In genomic region chr10:18043148-18043547, GRCh38 we compare ENCODE assay signal across 29 cellular contexts.
A peak's percentile ranks its signal among the peaks of the same experiment; 100 is the strongest.
DNase-seq lines count a peak whose midpoint lies in the region; ATAC-seq and TF ChIP-seq lines count a peak whose summit lies in the region.
"Had no signal": no experiment of that assay in that cellular context is flagged by ENCODE, and none has a peak within 500 bp of the region (broad histone marks: within the 10 kb centered on the region; RNA-seq: fewer than 3 reads in every experiment).

No MANE protein-coding gene starts in this region.

- H3K4me3 ChIP-seq in AG04450 (ENCODE audit: low read depth, low read length) (no peak overlapping the region), PC-3 (ENCODE audit: low read length) (no peak overlapping the region), fibroblast of lung (replicated peaks in 1 of 4; ENCODE audit: control extremely low read depth in 1 of 4, insufficient read depth in 1 of 4, low read depth in 3 of 4, low read length in 4 of 4) (no peak overlapping the region), mucosa of descending colon (no peak overlapping the region), vagina (no peak overlapping the region)
- H3K4me3 ChIP-seq: BLaER1 treated with 17β-estradiol and CSF1 and Interleukin-3, amounts not matched to agents 10 nM and 100 nM; body of pancreas; K562; lower lobe of right lung; upper lobe of left lung had no signal

- H3K4me1 Mint-ChIP-seq in activated T-helper 2 cell treated with anti-CD3 and anti-CD28 coated beads, Interferon-gamma antibody, Interleukin-2, Interleukin-4, amounts not matched to agents 10 μg/mL and 5 μg/mL and 100 μg/mL, durations not matched to agents 14 hours and 24 hours and 36 hours (ENCODE audit: low read depth): no peaks in the 10 kb centered on the region
- H3K4me1 Mint-ChIP-seq: activated B cell treated with CpG ODN at 0.5 μM for 24 hours had no signal

- H3K9ac ChIP-seq in PC-3 (ENCODE audit: low read length): no peak overlapping the region
- no peak overlapping the region for H3K9ac ChIP-seq in fibroblast of lung (ENCODE audit: insufficient read depth, low read length)
- H3K9ac ChIP-seq: BLaER1 treated with 17β-estradiol and CSF1 and Interleukin-3, amounts not matched to agents 10 nM and 100 nM had no signal

- BruUV-seq in PC-3 (replicated peaks; lab: Mats Ljungman, UMichigan): no TSS peak

- no peak overlapping the region for H2AFZ ChIP-seq in PC-3 (ENCODE audit: low read length)
- H2AFZ ChIP-seq in fibroblast of lung (ENCODE audit: low read length): no peak overlapping the region

- no peak overlapping the region for H3K4me3 Mint-ChIP-seq in activated T-helper 2 cell treated with anti-CD3 and anti-CD28 coated beads, Interferon-gamma antibody, Interleukin-2, Interleukin-4, amounts not matched to agents 10 μg/mL and 5 μg/mL and 100 μg/mL, durations not matched to agents 14 hours and 24 hours and 36 hours (ENCODE audit: low read depth)
- H3K4me3 Mint-ChIP-seq: activated B cell treated with CpG ODN at 0.5 μM for 24 hours; activated naive CD8-positive, alpha-beta T cell; effector memory CD8-positive, alpha-beta T cell had no signal

- H3K27ac ChIP-seq in AG04450 (ENCODE audit: low read depth, low read length) (no peak overlapping the region), PC-3 (ENCODE audit: low read length) (no peak overlapping the region), fibroblast of lung (ENCODE audit: insufficient read depth, low read length) (no peak overlapping the region), vagina (no peak overlapping the region)
- H3K27ac ChIP-seq: BLaER1 treated with 17β-estradiol and CSF1 and Interleukin-3, amounts not matched to agents 10 nM and 100 nM; body of pancreas; lower lobe of right lung; upper lobe of left lung had no signal

- no peaks in the 10 kb centered on the region for H3K36me3 Mint-ChIP-seq in activated T-helper 2 cell treated with anti-CD3 and anti-CD28 coated beads, Interferon-gamma antibody, Interleukin-2, Interleukin-4, amounts not matched to agents 10 μg/mL and 5 μg/mL and 100 μg/mL, durations not matched to agents 14 hours and 24 hours and 36 hours (ENCODE audit: low read depth)
- H3K36me3 Mint-ChIP-seq: activated naive CD8-positive, alpha-beta T cell had no signal

- H3K36me3 ChIP-seq in PC-3 (ENCODE audit: low read depth, low read length): no peaks in the 10 kb centered on the region
- H3K36me3 ChIP-seq in fibroblast of lung (ENCODE audit: control insufficient read depth, insufficient read depth, low read length): no peaks in the 10 kb centered on the region
- H3K36me3 ChIP-seq in mucosa of descending colon (ENCODE audit: low read depth): no peaks in the 10 kb centered on the region
- no peaks in the 10 kb centered on the region for H3K36me3 ChIP-seq in vagina
- H3K36me3 ChIP-seq: BLaER1 treated with 17β-estradiol and CSF1 and Interleukin-3, amounts not matched to agents 10 nM and 100 nM; lower lobe of right lung; upper lobe of left lung had no signal

- no peaks in the 10 kb centered on the region for H3K9me2 ChIP-seq in PC-3 (replicated peaks; ENCODE audit: low read length)

- POLR2A ChIA-PET in AG04450 (lab: Yijun Ruan, JAX) (no interaction called here), PC-3 (lab: Charles Lee; ENCODE audit: unreplicated experiment) (no interaction called here)

- no peak overlapping the region for H3K27ac Mint-ChIP-seq in activated T-helper 2 cell treated with anti-CD3 and anti-CD28 coated beads, Interferon-gamma antibody, Interleukin-2, Interleukin-4, amounts not matched to agents 10 μg/mL and 5 μg/mL and 100 μg/mL, durations not matched to agents 14 hours and 24 hours and 36 hours
- H3K27ac Mint-ChIP-seq: activated B cell treated with CpG ODN at 0.5 μM for 24 hours; activated naive CD8-positive, alpha-beta T cell; effector memory CD8-positive, alpha-beta T cell had no signal

- H3K9me3 Mint-ChIP-seq in activated T-helper 2 cell treated with anti-CD3 and anti-CD28 coated beads, Interferon-gamma antibody, Interleukin-2, Interleukin-4, amounts not matched to agents 10 μg/mL and 5 μg/mL and 100 μg/mL, durations not matched to agents 14 hours and 24 hours and 36 hours: no peaks in the 10 kb centered on the region
- H3K9me3 Mint-ChIP-seq: activated B cell treated with CpG ODN at 0.5 μM for 24 hours; effector memory CD8-positive, alpha-beta T cell had no signal

- H3K4me2 ChIP-seq in PC-3 (ENCODE audit: low read length): peak overlapping the region; percentile 13; the same call in 1 of the 2 replicates
- no peak overlapping the region for H3K4me2 ChIP-seq in fibroblast of lung (ENCODE audit: extremely low read depth, insufficient read depth, low read length)
- H3K4me2 ChIP-seq: BLaER1 treated with 17β-estradiol and CSF1 and Interleukin-3, amounts not matched to agents 10 nM and 100 nM had no signal

- no peak for TF ChIP-seq CTCF in AG04450 (IDR thresholded peaks at IDR 0.05; ENCODE audit: low read depth, low read length)
- TF ChIP-seq CTCF in PC-3 (conservative IDR thresholded peaks at IDR 0.05; ENCODE audit: low read depth, low read length): no peak
- TF ChIP-seq CTCF in fibroblast of lung (conservative IDR thresholded peaks at IDR 0.05 in 1 of 2, IDR thresholded peaks at IDR 0.05 in 1 of 2; ENCODE audit: low read depth in 1 of 2, low read length in 2 of 2): no peak
- TF ChIP-seq CTCF in mucosa of descending colon (IDR thresholded peaks at IDR 0.05): no peak
- no peak for TF ChIP-seq CTCF in vagina (IDR thresholded peaks at IDR 0.05)

- H3K79me2 ChIP-seq in PC-3 (ENCODE audit: low read length) (no peaks in the 10 kb centered on the region), fibroblast of lung (ENCODE audit: control insufficient read depth, insufficient read depth, low read length) (no peaks in the 10 kb centered on the region)

- H3K27me3 Mint-ChIP-seq in activated T-helper 2 cell treated with anti-CD3 and anti-CD28 coated beads, Interferon-gamma antibody, Interleukin-2, Interleukin-4, amounts not matched to agents 10 μg/mL and 5 μg/mL and 100 μg/mL, durations not matched to agents 14 hours and 24 hours and 36 hours (ENCODE audit: low read depth): no peaks in the 10 kb centered on the region
- H3K27me3 Mint-ChIP-seq: activated B cell treated with CpG ODN at 0.5 μM for 24 hours; activated naive CD8-positive, alpha-beta T cell had no signal

- peaks cover 6% of the 10 kb centered on the region; the same call in 1 of the 2 replicates for H3K4me1 ChIP-seq in PC-3 (ENCODE audit: insufficient read depth, low read length)
- peaks cover 6% of the 10 kb centered on the region for H3K4me1 ChIP-seq in fibroblast of lung (ENCODE audit: control insufficient read depth, extremely low read depth, insufficient read depth, low read length)
- no peaks in the 10 kb centered on the region for H3K4me1 ChIP-seq in mucosa of descending colon (ENCODE audit: low read depth)
- no peaks in the 10 kb centered on the region for H3K4me1 ChIP-seq in vagina
- H3K4me1 ChIP-seq: BLaER1 treated with 17β-estradiol and CSF1 and Interleukin-3, amounts not matched to agents 10 nM and 100 nM; body of pancreas; Caco-2; lower lobe of right lung; upper lobe of left lung had no signal

- no peaks in the 10 kb centered on the region for H3F3A ChIP-seq in PC-3 (ENCODE audit: low read length, unreplicated experiment)

- H3K27me3 ChIP-seq in AG04450 (ENCODE audit: control insufficient read depth, insufficient read depth, low read length): no peaks in the 10 kb centered on the region
- no peaks in the 10 kb centered on the region for H3K27me3 ChIP-seq in PC-3 (ENCODE audit: low read length)
- no peaks in the 10 kb centered on the region for H3K27me3 ChIP-seq in fibroblast of lung (ENCODE audit: control insufficient read depth, insufficient read depth, low read length)
- H3K27me3 ChIP-seq in vagina: no peaks in the 10 kb centered on the region
- H3K27me3 ChIP-seq: BLaER1 treated with 17β-estradiol and CSF1 and Interleukin-3, amounts not matched to agents 10 nM and 100 nM; body of pancreas; upper lobe of left lung had no signal

- H3K9me3 ChIP-seq in AG04450 (ENCODE audit: control insufficient read depth, insufficient read depth, low read length) (no peaks in the 10 kb centered on the region), PC-3 (ENCODE audit: low read length) (no peaks in the 10 kb centered on the region), fibroblast of lung (ENCODE audit: control insufficient read depth, insufficient read depth, low read depth, low read length) (no peaks in the 10 kb centered on the region), mucosa of descending colon (no peaks in the 10 kb centered on the region), vagina (no peaks in the 10 kb centered on the region)
- H3K9me3 ChIP-seq: BLaER1 treated with 17β-estradiol and CSF1 and Interleukin-3, amounts not matched to agents 10 nM and 100 nM; body of pancreas; Caco-2; lower lobe of right lung; upper lobe of left lung had no signal

- intact Hi-C loops in PC-3 (cut with micrococcal nuclease): no loop called here
- intact Hi-C loops in mucosa of descending colon (cut with DNase I, micrococcal nuclease): no loop called here
- intact Hi-C loops in activated T-helper 2 cell treated with anti-CD3 and anti-CD28 coated beads, Interferon-gamma antibody, Interleukin-2, Interleukin-4, amounts not matched to agents 10 μg/mL and 5 μg/mL and 100 μg/mL, durations not matched to agents 14 hours and 24 hours and 36 hours (cut with micrococcal nuclease): no loop called here
- intact Hi-C loops in vagina (cut with DNase I): no loop called here
- intact Hi-C loops in posterior cingulate gyrus (cut with DNase I): no loop called here

- peak; percentile 21 for DNase-seq in AG04450 (ENCODE audit: low read depth, low spot score)
- DNase-seq in PC-3: peak; percentile 46
- DNase-seq in fibroblast of lung (ENCODE audit: low read depth in 2 of 2): peak; percentile 45 to 80
- DNase-seq in mucosa of descending colon: no peak
- no peak for DNase-seq in activated T-helper 2 cell treated with anti-CD3 and anti-CD28 coated beads, Interferon-gamma antibody, Interleukin-2, Interleukin-4, amounts not matched to agents 10 μg/mL and 5 μg/mL and 100 μg/mL, durations not matched to agents 14 hours and 24 hours and 36 hours (ENCODE audit: low spot score)
- no peak for DNase-seq in vagina (ENCODE audit: extremely low spot score in 2 of 2)
- DNase-seq in posterior cingulate gyrus: no peak
- DNase-seq: ACHN; activated B cell treated with CpG ODN at 0.5 μM for 24 hours; activated CD4-positive, alpha-beta T cell treated with anti-CD3 and anti-CD28 coated beads, Interleukin-2, amount 50 U/mL, for 4 hours; body of pancreas; Caco-2; effector memory CD8-positive, alpha-beta T cell; kidney; lower lobe of right lung; MM.1S; NCI-H1417; NCI-H2081; NCI-H345; NCI-H774; small intestine; stimulated activated CD4-positive, alpha-beta T cell treated with anti-CD3 and anti-CD28 coated beads, Interleukin-1b, Interleukin-23, amount 100 ng/mL, for 48 hours; T-helper 9 cell; upper lobe of left lung had no signal

- ATAC-seq in PC-3 (no peak; the same call in 1 of the 2 replicates), mucosa of descending colon (peak; percentile 36), HG03432 (IDR thresholded peaks at IDR 0.05; ENCODE audit: unreplicated experiment) (no peak)
- ATAC-seq: body of pancreas; effector memory CD8-positive, alpha-beta T cell; esophagus mucosa; K562; lower lobe of right lung had no signal

- CTCF ChIA-PET in AG04450 (lab: Charles Lee) (interaction anchor here (1.5 kb wide), 2 partner anchors 61 to 173 kb away, joined by 3 to 6 read pairs; no protein-coding TSS in a partner anchor), PC-3 (lab: Charles Lee) (no interaction called here)

- no peak for TF ChIP-seq POLR2A in vagina (IDR thresholded peaks at IDR 0.05)

- H4K20me1 ChIP-seq in PC-3 (ENCODE audit: low read length) (no peaks in the 10 kb centered on the region), fibroblast of lung (ENCODE audit: control insufficient read depth, extremely low read depth, insufficient read depth, low read length) (no peaks in the 10 kb centered on the region)
- H4K20me1 ChIP-seq: BLaER1 treated with 17β-estradiol and CSF1 and Interleukin-3, amounts not matched to agents 10 nM and 100 nM had no signal

Comparison
In these comparisons a context has a peak if more than half of its experiments do, and no peak if none do; other contexts are left out.
1. DNase-seq: peak in AG04450 (single experiment), PC-3 (single experiment) and fibroblast of lung (2 of 2); none in mucosa of descending colon (0 of 3), activated T-helper 2 cell treated with anti-CD3 and anti-CD28 coated beads, Interferon-gamma antibody, Interleukin-2, Interleukin-4, amounts not matched to agents 10 μg/mL and 5 μg/mL and 100 μg/mL, durations not matched to agents 14 hours and 24 hours and 36 hours (single experiment), vagina (0 of 2) and posterior cingulate gyrus (0 of 10).